In genomic region chr16:17196526-17196925, GRCh38 we compare ENCODE assay signal across 38 cellular contexts.
"Had no signal": no experiment of that assay in that cellular context is flagged by ENCODE, and none has a peak within 500 bp of the region (broad histone marks: within the 10 kb centered on the region; RNA-seq: fewer than 3 reads in every experiment).

No MANE protein-coding gene starts in this region.

- FAIRE-seq: bronchial epithelial cell, TTC549 had no signal

- H3K4me1 Mint-ChIP-seq: activated B cell treated with CpG ODN at 0.5 μM for 24 hours; activated naive CD4-positive, alpha-beta T cell treated with anti-CD3 and anti-CD28 coated beads, Interleukin-2, amount 10 ng/mL, durations not matched to agents 7 days and 5 days; activated naive CD4-positive, alpha-beta T cell treated with anti-CD3 and anti-CD28 coated beads, Interleukin-2, amount 50 U/mL, for 24 hours; central memory CD8-positive, alpha-beta T cell had no signal

- H3K4me1 ChIP-seq: ascending aorta had no signal

- H3K27ac ChIP-seq: ascending aorta, cardiac muscle cell, VCaP had no signal

- ATAC-seq: activated CD8-positive, alpha-beta T cell treated with anti-CD3 and anti-CD28 coated beads for 36 hours; activated naive CD8-positive, alpha-beta T cell treated with anti-CD3 and anti-CD28 coated beads, Interleukin-2, amount 50 U/mL, for 24 hours; activated T-cell treated with anti-CD3 and anti-CD28 coated beads, Interleukin-2, amount 50 U/mL, for 4 hours; activated T-cell treated with anti-CD3 and anti-CD28 coated beads, Interleukin-2, amount 50 U/mL, for 72 hours; activated T-helper 17 cell treated with anti-CD3 and anti-CD28 coated beads, Interleukin-2, amount 50 U/mL, for 72 hours; T-cell had no signal

- H3K27me3 Mint-ChIP-seq: activated B cell treated with CpG ODN at 0.5 μM for 24 hours; activated CD4-positive, alpha-beta memory T cell treated with anti-CD3 and anti-CD28 coated beads for 36 hours; activated CD4-positive, alpha-beta T cell treated with anti-CD3 and anti-CD28 coated beads, Interleukin-2, amount 10 ng/mL, durations not matched to agents 24 days and 14 days; activated CD8-positive, alpha-beta T cell treated with anti-CD3 and anti-CD28 coated beads for 36 hours; activated naive CD4-positive, alpha-beta T cell treated with anti-CD3 and anti-CD28 coated beads, Interleukin-2, amount 10 ng/mL, durations not matched to agents 7 days and 5 days; activated naive CD4-positive, alpha-beta T cell treated with anti-CD3 and anti-CD28 coated beads, Interleukin-2, amount 50 U/mL, for 24 hours; activated naive CD8-positive, alpha-beta T cell; activated naive CD8-positive, alpha-beta T cell treated with anti-CD3 and anti-CD28 coated beads, Interleukin-2, amount 10 ng/mL, durations not matched to agents 7 days and 5 days; activated naive CD8-positive, alpha-beta T cell treated with anti-CD3 and anti-CD28 coated beads, Interleukin-2, amount 50 U/mL, for 24 hours; activated T-helper 17 cell treated with anti-CD3 and anti-CD28 coated beads, Interleukin-2, amount 50 U/mL, for 72 hours; brain; central memory CD8-positive, alpha-beta T cell; T-cell had no signal

- DNase-seq: activated B cell treated with CpG ODN at 0.5 μM for 24 hours; activated CD4-positive, alpha-beta memory T cell treated with anti-CD3 and anti-CD28 coated beads for 36 hours; activated CD4-positive, alpha-beta T cell treated with anti-CD3 and anti-CD28 coated beads for 4 hours; activated CD4-positive, alpha-beta T cell treated with anti-CD3 and anti-CD28 coated beads, Interleukin-2, amount 10 ng/mL, durations not matched to agents 24 days and 14 days; activated CD4-positive, alpha-beta T cell treated with anti-CD3 and anti-CD28 coated beads, Interleukin-2, amount 50 U/mL, for 1 hour; activated CD4-positive, alpha-beta T cell treated with anti-CD3 and anti-CD28 coated beads, Interleukin-2, amount 50 U/mL, for 4 hours; activated CD4-positive, CD25-positive, alpha-beta regulatory T cell treated with anti-CD3 and anti-CD28 coated beads, Interleukin-2, amount 50 U/mL, for 72 hours; activated CD8-positive, alpha-beta memory T cell treated with anti-CD3 and anti-CD28 coated beads, Interleukin-2, amount 50 U/mL, for 4 hours; activated CD8-positive, alpha-beta T cell treated with anti-CD3 and anti-CD28 coated beads for 36 hours; activated effector memory CD4-positive, alpha-beta T cell treated with anti-CD3 and anti-CD28 coated beads, Interleukin-2, amount 50 U/mL, for 16 hours; activated gamma-delta T cell treated with Interleukin-2 at 50 U/mL for 16 hours; activated naive CD4-positive, alpha-beta T cell treated with anti-CD3 and anti-CD28 coated beads, Interleukin-2, amount 10 ng/mL, durations not matched to agents 7 days and 5 days; activated naive CD4-positive, alpha-beta T cell treated with Interleukin-2 at 50 U/mL for 16 hours; activated naive CD8-positive, alpha-beta T cell treated with anti-CD3 and anti-CD28 coated beads, Interleukin-2, amount 10 ng/mL, durations not matched to agents 7 days and 5 days; activated naive CD8-positive, alpha-beta T cell treated with anti-CD3 and anti-CD28 coated beads, Interleukin-2, amount 50 U/mL, for 24 hours; activated T-cell treated with anti-CD3 and anti-CD28 coated beads for 4 hours; activated T-cell treated with anti-CD3 and anti-CD28 coated beads, Interleukin-2, amount 50 U/mL, for 1 hour; activated T-cell treated with anti-CD3 and anti-CD28 coated beads, Interleukin-2, amount 50 U/mL, for 4 hours; activated T-cell treated with anti-CD3 and anti-CD28 coated beads, Interleukin-2, amount 50 U/mL, for 72 hours; amygdala; anterior cingulate cortex; caudate nucleus; cerebellar nuclear complex; T-cell; T-helper 2 cell; T-helper 9 cell had no signal

- H3K36me3 ChIP-seq: cardiac muscle cell had no signal

- H3K4me3 Mint-ChIP-seq: activated B cell treated with CpG ODN at 0.5 μM for 24 hours; activated CD4-positive, alpha-beta memory T cell treated with anti-CD3 and anti-CD28 coated beads for 36 hours; activated CD4-positive, alpha-beta T cell treated with anti-CD3 and anti-CD28 coated beads, Interleukin-2, amount 10 ng/mL, durations not matched to agents 24 days and 14 days; activated CD8-positive, alpha-beta T cell treated with anti-CD3 and anti-CD28 coated beads for 36 hours; activated naive CD4-positive, alpha-beta T cell treated with anti-CD3 and anti-CD28 coated beads, Interleukin-2, amount 10 ng/mL, durations not matched to agents 7 days and 5 days; activated naive CD4-positive, alpha-beta T cell treated with anti-CD3 and anti-CD28 coated beads, Interleukin-2, amount 50 U/mL, for 24 hours; activated naive CD8-positive, alpha-beta T cell; activated naive CD8-positive, alpha-beta T cell treated with anti-CD3 and anti-CD28 coated beads, Interleukin-2, amount 10 ng/mL, durations not matched to agents 7 days and 5 days; activated naive CD8-positive, alpha-beta T cell treated with anti-CD3 and anti-CD28 coated beads, Interleukin-2, amount 50 U/mL, for 24 hours; activated T-cell treated with anti-CD3 and anti-CD28 coated beads, Interleukin-2, amount 50 U/mL, for 4 hours; activated T-cell treated with anti-CD3 and anti-CD28 coated beads, Interleukin-2, amount 50 U/mL, for 72 hours; activated T-helper 1 cell treated with anti-CD3 and anti-CD28 coated beads, Interleukin-12 subunit alpha, Interleukin-12 subunit beta, Interleukin-2, Interleukin-4 antibody, amounts not matched to agents 30 ng/mL and 10 ng/mL and 1 ng/mL, durations not matched to agents 14 hours and 24 hours and 36 hours; activated T-helper 17 cell treated with anti-CD3 and anti-CD28 coated beads, Interleukin-2, amount 50 U/mL, for 72 hours; brain; central memory CD8-positive, alpha-beta T cell; T-cell; T-helper 2 cell treated with Interferon-gamma antibody and Interleukin-4, amounts not matched to agents 5 μg/mL and 100 μg/mL, for 36 hours had no signal

- H3K4me3 ChIP-seq: ascending aorta, cardiac muscle cell had no signal

- H3K27ac Mint-ChIP-seq: activated B cell treated with CpG ODN at 0.5 μM for 24 hours; activated CD4-positive, alpha-beta memory T cell treated with anti-CD3 and anti-CD28 coated beads for 36 hours; activated CD4-positive, alpha-beta T cell treated with anti-CD3 and anti-CD28 coated beads, Interleukin-2, amount 10 ng/mL, durations not matched to agents 24 days and 14 days; activated CD8-positive, alpha-beta T cell treated with anti-CD3 and anti-CD28 coated beads for 36 hours; activated naive CD4-positive, alpha-beta T cell treated with anti-CD3 and anti-CD28 coated beads, Interleukin-2, amount 10 ng/mL, durations not matched to agents 7 days and 5 days; activated naive CD4-positive, alpha-beta T cell treated with anti-CD3 and anti-CD28 coated beads, Interleukin-2, amount 50 U/mL, for 24 hours; activated naive CD8-positive, alpha-beta T cell; activated naive CD8-positive, alpha-beta T cell treated with anti-CD3 and anti-CD28 coated beads, Interleukin-2, amount 50 U/mL, for 24 hours; activated T-cell treated with anti-CD3 and anti-CD28 coated beads, Interleukin-2, amount 50 U/mL, for 72 hours; activated T-helper 1 cell treated with anti-CD3 and anti-CD28 coated beads, Interleukin-12 subunit alpha, Interleukin-12 subunit beta, Interleukin-2, Interleukin-4 antibody, amounts not matched to agents 30 ng/mL and 10 ng/mL and 1 ng/mL, durations not matched to agents 14 hours and 24 hours and 36 hours; brain; T-cell; T-helper 2 cell treated with Interferon-gamma antibody and Interleukin-4, amounts not matched to agents 5 μg/mL and 100 μg/mL, for 36 hours had no signal

- H3K9me3 Mint-ChIP-seq: activated B cell treated with CpG ODN at 0.5 μM for 24 hours; activated CD4-positive, alpha-beta memory T cell treated with anti-CD3 and anti-CD28 coated beads for 36 hours; activated CD4-positive, alpha-beta T cell treated with anti-CD3 and anti-CD28 coated beads, Interleukin-2, amount 10 ng/mL, durations not matched to agents 24 days and 14 days; activated CD8-positive, alpha-beta T cell treated with anti-CD3 and anti-CD28 coated beads for 36 hours; activated naive CD4-positive, alpha-beta T cell treated with anti-CD3 and anti-CD28 coated beads, Interleukin-2, amount 10 ng/mL, durations not matched to agents 7 days and 5 days; activated naive CD4-positive, alpha-beta T cell treated with anti-CD3 and anti-CD28 coated beads, Interleukin-2, amount 50 U/mL, for 24 hours; activated naive CD8-positive, alpha-beta T cell treated with anti-CD3 and anti-CD28 coated beads, Interleukin-2, amount 10 ng/mL, durations not matched to agents 7 days and 5 days; activated naive CD8-positive, alpha-beta T cell treated with anti-CD3 and anti-CD28 coated beads, Interleukin-2, amount 50 U/mL, for 24 hours; activated T-cell treated with anti-CD3 and anti-CD28 coated beads, Interleukin-2, amount 50 U/mL, for 4 hours; activated T-cell treated with anti-CD3 and anti-CD28 coated beads, Interleukin-2, amount 50 U/mL, for 72 hours; activated T-helper 17 cell treated with anti-CD3 and anti-CD28 coated beads, Interleukin-2, amount 50 U/mL, for 72 hours; central memory CD8-positive, alpha-beta T cell; T-cell; T-helper 2 cell treated with Interferon-gamma antibody and Interleukin-4, amounts not matched to agents 5 μg/mL and 100 μg/mL, for 36 hours had no signal

- H3K27me3 ChIP-seq: ascending aorta, cardiac muscle cell had no signal

- H3K9me3 ChIP-seq: ascending aorta had no signal
